20 cellular contexts compared by ENCODE assay signal in the genomic region with DNA sequence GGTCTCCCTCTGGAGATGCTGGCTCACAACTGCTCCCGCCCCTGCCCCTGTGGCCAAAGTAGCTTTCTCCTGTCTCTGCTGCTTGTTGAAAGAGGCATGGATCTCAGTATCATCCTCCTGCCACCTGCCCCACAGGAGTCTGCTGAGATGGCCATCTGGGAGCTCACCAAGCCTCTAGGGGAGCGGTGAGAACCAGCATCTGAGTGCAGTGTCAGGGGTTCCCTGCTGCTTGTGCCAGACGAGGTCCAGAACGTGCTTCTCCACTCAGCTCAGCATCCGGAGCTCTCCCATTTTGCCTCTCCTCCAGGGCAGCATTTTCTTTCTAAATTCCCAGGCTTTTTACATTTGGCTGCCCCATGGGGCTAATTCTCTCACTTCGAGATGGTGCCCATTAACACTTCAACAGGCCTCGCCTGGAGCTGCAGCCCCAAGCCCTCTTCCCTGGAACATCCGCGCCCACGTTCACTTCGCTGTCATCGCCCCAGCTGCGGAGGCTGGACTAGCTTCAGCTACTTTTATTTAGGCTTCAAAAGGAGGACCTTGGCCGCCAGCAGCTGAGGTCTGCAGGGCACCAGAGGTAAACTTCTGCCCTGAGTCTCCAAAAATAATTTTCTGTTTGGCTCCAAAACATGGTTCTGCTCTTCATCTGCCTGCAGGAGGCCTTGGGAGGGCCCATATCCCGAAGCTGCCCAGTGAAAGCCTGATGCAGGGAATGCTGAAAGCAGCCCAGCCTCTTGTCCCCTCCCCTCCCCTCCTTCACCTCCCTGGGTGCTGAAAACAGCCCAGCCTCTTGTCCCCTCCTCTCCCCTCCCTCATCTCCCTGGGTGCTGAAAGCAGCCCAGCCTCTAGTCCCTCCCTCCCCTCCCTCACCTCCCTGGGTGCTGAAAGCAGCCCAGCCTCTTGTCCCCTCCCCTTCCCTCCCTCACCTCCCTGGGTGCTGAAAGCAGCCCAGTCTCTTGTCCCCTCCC. TPM values are rescaled to one million over a fixed set of nuclear protein-coding genes. Genes with fewer than 3 reads are reported as not detected.
DNase-seq lines count a peak whose midpoint lies in the region; TF ChIP-seq lines count a peak whose summit lies in the region.
"Had no signal": no experiment of that assay in that cellular context is flagged by ENCODE, and none has a peak within 500 bp of the region (broad histone marks: within the 10 kb centered on the region; RNA-seq: fewer than 3 reads in every experiment).

No MANE protein-coding gene starts in this region.

- 68 to 72% methylated on average over 12 to 13 of the region's 15 CpGs for WGBS in esophagus squamous epithelium, 2 donors

- peak; percentile 44 for DNase-seq in ELF-1 (ENCODE audit: low read depth, low spot score)
- peak; percentile 70 to 86 for DNase-seq in NCI-H524 (lab: John Stamatoyannopoulos, UW)
- peak; percentile 34 for DNase-seq in cerebellum (ENCODE audit: low spot score)
- no peak for DNase-seq in MV-4-11 (lab: John Stamatoyannopoulos, UW)
- no peak for DNase-seq in progenitor cell of endocrine pancreas (ENCODE audit: low spot score, unreplicated experiment)
- DNase-seq in Calu3, result no peak
- no peak for DNase-seq in esophagus squamous epithelium (lab: John Stamatoyannopoulos, UW)
- DNase-seq: activated CD4-positive, alpha-beta T cell treated with anti-CD3 and anti-CD28 coated beads for 36 hours; GM23248; Kasumi-1; NCI-H1105 treated with DMSO at 0.1 percent for 48 hours; NCI-H226; SJCRH30; tibial artery had no signal

- H3K9me3 Mint-ChIP-seq in progenitor cell of endocrine pancreas (ENCODE audit: low read depth), result no peaks in the 10 kb centered on the region
- H3K9me3 Mint-ChIP-seq in Calu3 (ENCODE audit: low read depth, unreplicated experiment), result no peaks in the 10 kb centered on the region
- H3K9me3 Mint-ChIP-seq: memory B cell; natural killer cell treated with Interleukin-12 subunit alpha and Interleukin-12 subunit beta and Interleukin-15 and Interleukin-18, amount 100 ng/mL, for 72 hours; stimulated activated memory B cell treated with anti-CD40 and anti-IgM and Interleukin-4, amounts not matched to agents 10 μg/mL and 1 μg/mL and 100 μg/mL, for 72 hours had no signal

- TF ChIP-seq CTCF in progenitor cell of endocrine pancreas (IDR thresholded peaks at IDR 0.05; ENCODE audit: unreplicated experiment), result no peak
- TF ChIP-seq CTCF in Calu3 (IDR thresholded peaks at IDR 0.05; ENCODE audit: unreplicated experiment), result no peak
- no peak for TF ChIP-seq CTCF in esophagus squamous epithelium (IDR thresholded peaks at IDR 0.05)

- peak overlapping the region; percentile 25 for H3K27ac ChIP-seq in muscle layer of colon (ENCODE audit: low read depth, low read length)
- H3K27ac ChIP-seq in esophagus squamous epithelium, result no peak overlapping the region
- H3K27ac ChIP-seq: coronary artery, GM23248, SJCRH30, tibial artery had no signal

- intact Hi-C loops in Calu3 (cut with micrococcal nuclease; ENCODE audit: unreplicated experiment), result no loop called here
- intact Hi-C loops in esophagus squamous epithelium (cut with DNase I), result no loop called here

- H3K4me3 ChIP-seq in muscle layer of colon (ENCODE audit: low read depth in 1 of 2, low read length in 2 of 2) (no peak overlapping the region), esophagus squamous epithelium (no peak overlapping the region)
- H3K4me3 ChIP-seq: coronary artery, GM23248, SJCRH30, tibial artery had no signal

- H3K9me3 ChIP-seq in muscle layer of colon (ENCODE audit: low read length) (no peaks in the 10 kb centered on the region), esophagus squamous epithelium (no peaks in the 10 kb centered on the region)
- H3K9me3 ChIP-seq: SJCRH30, tibial artery had no signal

- H3K4me1 Mint-ChIP-seq in progenitor cell of endocrine pancreas (ENCODE audit: low read depth) (peaks cover 14% of the 10 kb centered on the region), Calu3 (ENCODE audit: low read depth, unreplicated experiment) (no peaks in the 10 kb centered on the region)
- H3K4me1 Mint-ChIP-seq: activated CD4-positive, alpha-beta T cell treated with anti-CD3 and anti-CD28 coated beads for 36 hours; B cell; memory B cell; stimulated activated memory B cell treated with anti-CD40 and anti-IgM and Interleukin-4, amounts not matched to agents 10 μg/mL and 1 μg/mL and 100 μg/mL, for 72 hours had no signal

- no TSS peak for BruUV-seq in Calu3 (replicated peaks; lab: Mats Ljungman, UMichigan)

- CTCF ChIA-PET in Calu3 (lab: Charles Lee), result interaction anchor here (0.6 to 0.8 kb wide), 3 partner anchors 11 to 1397 kb away, joined by 3 to 6 read pairs (median 3); no protein-coding TSS in a partner anchor

- H3K4me3 Mint-ChIP-seq in progenitor cell of endocrine pancreas (ENCODE audit: low read depth), result no peak overlapping the region
- no peak overlapping the region for H3K4me3 Mint-ChIP-seq in Calu3 (ENCODE audit: low read depth, unreplicated experiment)
- H3K4me3 Mint-ChIP-seq: activated CD4-positive, alpha-beta T cell treated with anti-CD3 and anti-CD28 coated beads for 36 hours; B cell; memory B cell; natural killer cell treated with Interleukin-12 subunit alpha and Interleukin-12 subunit beta and Interleukin-15 and Interleukin-18, amount 100 ng/mL, for 72 hours; stimulated activated memory B cell treated with anti-CD40 and anti-IgM and Interleukin-4, amounts not matched to agents 10 μg/mL and 1 μg/mL and 100 μg/mL, for 72 hours had no signal

- peaks cover 37% of the 10 kb centered on the region for H3K27me3 Mint-ChIP-seq in progenitor cell of endocrine pancreas
- peaks cover 92% of the 10 kb centered on the region for H3K27me3 Mint-ChIP-seq in Calu3 (ENCODE audit: unreplicated experiment)
- H3K27me3 Mint-ChIP-seq: activated CD4-positive, alpha-beta T cell treated with anti-CD3 and anti-CD28 coated beads for 36 hours had no signal

- H3K36me3 ChIP-seq in muscle layer of colon (ENCODE audit: insufficient read depth, low read length), result no peaks in the 10 kb centered on the region
- H3K36me3 ChIP-seq in esophagus squamous epithelium, result no peaks in the 10 kb centered on the region
- H3K36me3 ChIP-seq: SJCRH30, tibial artery had no signal

- no peaks in the 10 kb centered on the region for H3K27me3 ChIP-seq in muscle layer of colon (ENCODE audit: control insufficient read depth in 1 of 2, insufficient read depth in 2 of 2, low read length in 2 of 2)
- peaks cover 0 to 38% (median 0%) of the 10 kb centered on the region in 4 donors for H3K27me3 ChIP-seq in esophagus squamous epithelium

- no peak for TF ChIP-seq POLR2A in esophagus squamous epithelium (IDR thresholded peaks at IDR 0.05)

- H3K27ac Mint-ChIP-seq in progenitor cell of endocrine pancreas (no peak overlapping the region), Calu3 (ENCODE audit: unreplicated experiment) (no peak overlapping the region)
- H3K27ac Mint-ChIP-seq: activated CD4-positive, alpha-beta T cell treated with anti-CD3 and anti-CD28 coated beads for 36 hours; B cell; natural killer cell treated with Interleukin-12 subunit alpha and Interleukin-12 subunit beta and Interleukin-15 and Interleukin-18, amount 100 ng/mL, for 72 hours; stimulated activated memory B cell treated with anti-CD40 and anti-IgM and Interleukin-4, amounts not matched to agents 10 μg/mL and 1 μg/mL and 100 μg/mL, for 72 hours had no signal

- no peaks in the 10 kb centered on the region for H3K36me3 Mint-ChIP-seq in progenitor cell of endocrine pancreas (ENCODE audit: insufficient read depth)
- no peaks in the 10 kb centered on the region for H3K36me3 Mint-ChIP-seq in Calu3 (ENCODE audit: insufficient read depth, unreplicated experiment)
- H3K36me3 Mint-ChIP-seq: memory B cell; natural killer cell treated with Interleukin-12 subunit alpha and Interleukin-12 subunit beta and Interleukin-15 and Interleukin-18, amount 100 ng/mL, for 72 hours; stimulated activated memory B cell treated with anti-CD40 and anti-IgM and Interleukin-4, amounts not matched to agents 10 μg/mL and 1 μg/mL and 100 μg/mL, for 72 hours had no signal

- H3K4me1 ChIP-seq in muscle layer of colon (ENCODE audit: insufficient read depth, low read length) (peaks cover 19% of the 10 kb centered on the region), esophagus squamous epithelium (peaks cover 0 to 6% (median 0%) of the 10 kb centered on the region in 3 donors)
- H3K4me1 ChIP-seq: SJCRH30 had no signal

- H3K9ac ChIP-seq in muscle layer of colon (ENCODE audit: low read length), result no peak overlapping the region
- H3K9ac ChIP-seq: GM23248 had no signal

RNA-seq across cellular contexts. Expression of gene MLN, which starts 25.2 kb away (rescaled TPM):
- total RNA-seq in cerebellum (not detected), progenitor cell of endocrine pancreas (not detected in 2 replicates), Calu3 (2022) (not detected in 2 replicates), esophagus squamous epithelium (not detected)
- total RNA-seq: activated CD4-positive, alpha-beta T cell treated with anti-CD3 and anti-CD28 coated beads for 36 hours; B cell; GM23248; natural killer cell treated with Interleukin-12 subunit alpha and Interleukin-12 subunit beta and Interleukin-15 and Interleukin-18, amount 100 ng/mL, for 72 hours; SJCRH30 had no signal

RNA-seq across cellular contexts. Expression of gene LEMD2, which starts 40.1 kb away (rescaled TPM):
- total RNA-seq in cerebellum (37.0 TPM), progenitor cell of endocrine pancreas (69.9 and 73.6 TPM in 2 replicates), Calu3 (2022) (117 and 126 TPM in 2 replicates), esophagus squamous epithelium (10 to 100 TPM; 37.7 to 47.2 (median 42.3) TPM)

Comparison
In these comparisons a context has a peak if more than half of its experiments do, and no peak if none do; other contexts are left out.
1. DNase-seq: peak in ELF-1 (single experiment), NCI-H524 (2 of 2) and cerebellum (single experiment); none in MV-4-11 (single experiment), progenitor cell of endocrine pancreas (single experiment), Calu3 (single experiment) and esophagus squamous epithelium (single experiment).